Comparison of ENCODE assay signal across 9 cellular contexts in genomic region chr7:30179016-30179436, GRCh38. TPM values are rescaled to one million over a fixed set of nuclear protein-coding genes. Genes with fewer than 3 reads are reported as not detected.
DNase-seq lines count a peak whose midpoint lies in the region; ATAC-seq and TF ChIP-seq lines count a peak whose summit lies in the region.
"Had no signal": no experiment of that assay in that cellular context is flagged by ENCODE, and none has a peak within 500 bp of the region (broad histone marks: within the 10 kb centered on the region; RNA-seq: fewer than 3 reads in every experiment).

No MANE protein-coding gene starts in this region.

- H3K27ac ChIP-seq in lower lobe of right lung (peak overlapping the region; percentile 20), RWPE1 (no peak overlapping the region)

- H3K9me3 ChIP-seq in lower lobe of right lung: no peaks in the 10 kb centered on the region

- DNase-seq in lower lobe of right lung: no peak
- no peak for DNase-seq in NCI-H2196 treated with DMSO at 0.1 percent for 48 hours (lab: John Stamatoyannopoulos, UW; ENCODE audit: unreplicated experiment)
- no peak for DNase-seq in RWPE1 (ENCODE audit: low spot score)
- DNase-seq in central memory CD4-positive, alpha-beta T cell: no peak
- DNase-seq in sciatic nerve (ENCODE audit: low spot score): no peak

- ATAC-seq in GM18517 (IDR thresholded peaks at IDR 0.05; ENCODE audit: unreplicated experiment) (peak; percentile 86), GM21717 (IDR thresholded peaks at IDR 0.05; ENCODE audit: unreplicated experiment) (peak; percentile 83), HG03571 (IDR thresholded peaks at IDR 0.05; ENCODE audit: unreplicated experiment) (peak; percentile 79), lower lobe of right lung (peak; percentile 25 to 49), sciatic nerve (no peak)
- ATAC-seq: activated T-helper 17 cell treated with anti-CD3 and anti-CD28 coated beads, Interleukin-2, amount 50 U/mL, for 72 hours had no signal

- peaks cover 45% of the 10 kb centered on the region for H3K4me1 ChIP-seq in lower lobe of right lung

- H3K27me3 ChIP-seq in lower lobe of right lung (ENCODE audit: low read depth): no peaks in the 10 kb centered on the region

- intact Hi-C loops in lower lobe of right lung (cut with DNase I): no loop called here
- intact Hi-C loops in sciatic nerve (cut with DNase I): no loop called here

- no peaks in the 10 kb centered on the region for H3K36me3 ChIP-seq in lower lobe of right lung

- POLR2A ChIA-PET in RWPE1 (lab: Yijun Ruan, JAX; ENCODE audit: low non-redundant PET): no interaction called here

- TF ChIP-seq CTCF in lower lobe of right lung (IDR thresholded peaks at IDR 0.05) (no peak), RWPE1 (conservative IDR thresholded peaks at IDR 0.05; ENCODE audit: low read depth) (no peak)

- CTCF ChIA-PET in RWPE1 (lab: Yijun Ruan, JAX): no interaction called here

- no peak overlapping the region for H3K4me3 ChIP-seq in lower lobe of right lung

RNA-seq across cellular contexts. Expression of gene MTURN, which starts 44.2 kb away (rescaled TPM):
- total RNA-seq in lower lobe of right lung: 39.4 TPM
- 189 TPM for total RNA-seq in sciatic nerve
